ENCODE assay signal across 11 cellular contexts in genomic region chr6:34324738-34325444, GRCh38.
DNase-seq lines count a peak whose midpoint lies in the region; ATAC-seq and TF ChIP-seq lines count a peak whose summit lies in the region.
"Had no signal": no experiment of that assay in that cellular context is flagged by ENCODE, and none has a peak within 500 bp of the region (broad histone marks: within the 10 kb centered on the region; RNA-seq: fewer than 3 reads in every experiment).

No MANE protein-coding gene starts in this region.

- CTCF ChIA-PET in Caco-2 (lab: Charles Lee), result interaction anchor here (0.5 kb wide), 1 partner anchor 172 kb away, joined by 4 read pairs; no protein-coding TSS in a partner anchor

- BruUV-seq in Caco-2 (replicated peaks; lab: Mats Ljungman, UMichigan), result no TSS peak

- H3K4me3 Mint-ChIP-seq in endothelial cell (ENCODE audit: unreplicated experiment) (no peak overlapping the region), mesothelial cell of epicardium (no peak overlapping the region), Caco-2 (ENCODE audit: unreplicated experiment) (no peak overlapping the region)
- H3K4me3 Mint-ChIP-seq in stimulated activated effector memory CD8-positive, alpha-beta T cell treated with anti-CD3 and anti-CD28 coated beads, Interleukin-12 subunit alpha, Interleukin-12 subunit beta, amount 100 ng/mL, for 72 hours, result no peak overlapping the region
- H3K4me3 Mint-ChIP-seq: activated T-cell treated with anti-CD3 and anti-CD28 coated beads, Interleukin-2, amount 50 U/mL, for 72 hours had no signal

- peaks cover 15% of the 10 kb centered on the region for H3K36me3 Mint-ChIP-seq in endothelial cell (ENCODE audit: low read depth, unreplicated experiment)
- peaks cover 9% of the 10 kb centered on the region for H3K36me3 Mint-ChIP-seq in mesothelial cell of epicardium
- no peaks in the 10 kb centered on the region for H3K36me3 Mint-ChIP-seq in stimulated activated effector memory CD8-positive, alpha-beta T cell treated with anti-CD3 and anti-CD28 coated beads, Interleukin-12 subunit alpha, Interleukin-12 subunit beta, amount 100 ng/mL, for 72 hours
- H3K36me3 Mint-ChIP-seq in Caco-2 (ENCODE audit: insufficient read depth, unreplicated experiment), result peaks cover under 1% of the 10 kb centered on the region

- DNase-seq in Right ventricle myocardium inferior (ENCODE audit: missing footprints) (no peak), cardiac septum (ENCODE audit: low spot score) (no peak), endothelial cell (ENCODE audit: low spot score) (no peak), mesothelial cell of epicardium (ENCODE audit: low spot score in 2 of 2, unreplicated experiment in 2 of 2) (no peak), Caco-2 (no peak)
- no peak for DNase-seq in stimulated activated effector memory CD8-positive, alpha-beta T cell treated with anti-CD3 and anti-CD28 coated beads, Interleukin-12 subunit alpha, Interleukin-12 subunit beta, amount 100 ng/mL, for 72 hours (ENCODE audit: low spot score in 2 of 2)
- DNase-seq in activated CD8-positive, alpha-beta memory T cell treated with anti-CD3 and anti-CD28 coated beads, Interleukin-2, amount 50 U/mL, for 48 hours, result no peak
- DNase-seq: activated T-cell treated with anti-CD3 and anti-CD28 coated beads, Interleukin-2, amount 50 U/mL, for 72 hours; T1000 had no signal

- no peaks in the 10 kb centered on the region for H3K9me3 ChIP-seq in Caco-2
- H3K9me3 ChIP-seq: A549 had no signal

- no peaks in the 10 kb centered on the region for H3K9me3 Mint-ChIP-seq in endothelial cell (ENCODE audit: unreplicated experiment)
- peaks cover 4% of the 10 kb centered on the region for H3K9me3 Mint-ChIP-seq in mesothelial cell of epicardium
- H3K9me3 Mint-ChIP-seq in stimulated activated effector memory CD8-positive, alpha-beta T cell treated with anti-CD3 and anti-CD28 coated beads, Interleukin-12 subunit alpha, Interleukin-12 subunit beta, amount 100 ng/mL, for 72 hours, result no peaks in the 10 kb centered on the region
- no peaks in the 10 kb centered on the region for H3K9me3 Mint-ChIP-seq in Caco-2 (ENCODE audit: unreplicated experiment)
- H3K9me3 Mint-ChIP-seq: activated T-cell treated with anti-CD3 and anti-CD28 coated beads, Interleukin-2, amount 50 U/mL, for 72 hours had no signal

- H3K4me1 Mint-ChIP-seq in endothelial cell (ENCODE audit: unreplicated experiment) (peaks cover 32% of the 10 kb centered on the region), mesothelial cell of epicardium (peaks cover 12% of the 10 kb centered on the region), Caco-2 (ENCODE audit: low read depth, unreplicated experiment) (peaks cover 31% of the 10 kb centered on the region)
- H3K4me1 Mint-ChIP-seq in stimulated activated effector memory CD8-positive, alpha-beta T cell treated with anti-CD3 and anti-CD28 coated beads, Interleukin-12 subunit alpha, Interleukin-12 subunit beta, amount 100 ng/mL, for 72 hours, result no peaks in the 10 kb centered on the region

- no peak for TF ChIP-seq CTCF in endothelial cell (IDR thresholded peaks at IDR 0.05; ENCODE audit: unreplicated experiment)
- no peak for TF ChIP-seq CTCF in mesothelial cell of epicardium (IDR thresholded peaks at IDR 0.05; ENCODE audit: unreplicated experiment)
- TF ChIP-seq CTCF in Caco-2 (IDR thresholded peaks at IDR 0.05; ENCODE audit: insufficient read depth in 1 of 2, low read depth in 1 of 2, low read length in 1 of 2, severe bottlenecking in 1 of 2, unreplicated experiment in 1 of 2), result no peak

- no peaks in the 10 kb centered on the region for H3K27me3 ChIP-seq in Caco-2 (replicated peaks; ENCODE audit: control insufficient read depth, insufficient read depth, low read length)

- peak overlapping the region; percentile 57 for H3K27ac Mint-ChIP-seq in endothelial cell (ENCODE audit: unreplicated experiment)
- H3K27ac Mint-ChIP-seq in mesothelial cell of epicardium, result peak overlapping the region; percentile 95
- H3K27ac Mint-ChIP-seq in stimulated activated effector memory CD8-positive, alpha-beta T cell treated with anti-CD3 and anti-CD28 coated beads, Interleukin-12 subunit alpha, Interleukin-12 subunit beta, amount 100 ng/mL, for 72 hours, result no peak overlapping the region
- H3K27ac Mint-ChIP-seq in Caco-2 (ENCODE audit: unreplicated experiment), result no peak overlapping the region
- H3K27ac Mint-ChIP-seq: activated T-cell treated with anti-CD3 and anti-CD28 coated beads, Interleukin-2, amount 50 U/mL, for 72 hours had no signal

- H3K27me3 Mint-ChIP-seq in endothelial cell (ENCODE audit: unreplicated experiment) (peaks cover 8% of the 10 kb centered on the region), mesothelial cell of epicardium (ENCODE audit: low read depth) (no peaks in the 10 kb centered on the region), Caco-2 (ENCODE audit: insufficient read depth, unreplicated experiment) (no peaks in the 10 kb centered on the region)

- peaks cover 38% of the 10 kb centered on the region for H3K4me1 ChIP-seq in Caco-2
- H3K4me1 ChIP-seq: A549 had no signal

- intact Hi-C loops in Right ventricle myocardium inferior (cut with DNase I), result loop anchor here (5.0 kb wide), 1 partner anchor 42 kb away; no protein-coding TSS in a partner anchor
- intact Hi-C loops in cardiac septum (cut with DNase I), result no loop called here
- intact Hi-C loops in Caco-2 (cut with micrococcal nuclease; ENCODE audit: unreplicated experiment), result no loop called here

- H3K4me3 ChIP-seq in Caco-2 (ENCODE audit: low read depth, low read length), result no peak overlapping the region
- H3K4me3 ChIP-seq: A549 had no signal

- ATAC-seq in Right ventricle myocardium inferior, result peak; percentile 89
- no peak for ATAC-seq in stimulated activated effector memory CD8-positive, alpha-beta T cell treated with anti-CD3 and anti-CD28 coated beads, Interleukin-12 subunit alpha, Interleukin-12 subunit beta, amount 100 ng/mL, for 72 hours
- no peak for ATAC-seq in GM18867 (IDR thresholded peaks at IDR 0.05; ENCODE audit: unreplicated experiment)
- ATAC-seq: A549; activated T-cell treated with anti-CD3 and anti-CD28 coated beads, Interleukin-2, amount 50 U/mL, for 72 hours had no signal

- no peaks in the 10 kb centered on the region for H3K36me3 ChIP-seq in Caco-2 (ENCODE audit: control insufficient read depth, insufficient read depth, low read length)

- POLR2A ChIA-PET in Caco-2 (lab: Charles Lee), result no interaction called here

Comparison
In these comparisons a context has a peak if more than half of its experiments do, and no peak if none do; other contexts are left out.
1. H3K27ac Mint-ChIP-seq: peak in endothelial cell (single experiment) and mesothelial cell of epicardium (single experiment); none in stimulated activated effector memory CD8-positive, alpha-beta T cell treated with anti-CD3 and anti-CD28 coated beads, Interleukin-12 subunit alpha, Interleukin-12 subunit beta, amount 100 ng/mL, for 72 hours (single experiment) and Caco-2 (single experiment).